ENCODE assay signal across 8 cellular contexts in genomic region chr11:64246874-64247728, GRCh38. TPM values are rescaled to one million over a fixed set of nuclear protein-coding genes. Genes with fewer than 3 reads are reported as not detected.
A peak's percentile ranks its signal among the peaks of the same experiment; 100 is the strongest.
DNase-seq lines count a peak whose midpoint lies in the region; ATAC-seq and TF ChIP-seq lines count a peak whose summit lies in the region.

Gene PPP1R14B (minus strand): TSS chr11:64246943. CDS start chr11:64246673, 270 bp downstream.

- DNase-seq in activated CD8-positive, alpha-beta memory T cell treated with anti-CD3 and anti-CD28 coated beads, Interleukin-2, amount 50 U/mL, for 48 hours, result peak; percentile 90
- peak; percentile 96 for DNase-seq in mesendoderm
- peak; percentile 67 for DNase-seq in stimulated activated CD8-positive, alpha-beta memory T cell treated with anti-CD3 and anti-CD28 coated beads, Interleukin-12 subunit alpha, Interleukin-12 subunit beta, amount 100 ng/mL, for 4 hours (ENCODE audit: low read depth)

- peak within 1 kb of the TSS; percentile 50 for H3K4ac ChIP-seq in mesendoderm (ENCODE audit: low read depth, low read length)

- no CpG with 5 or more reads among the region's 73 CpGs for WGBS in mesendoderm (ENCODE audit: extremely low coverage, insufficient coverage, low lambda C conversion rate)

- H2BK120ac ChIP-seq in mesendoderm (ENCODE audit: low read depth, low read length), result peak within 1 kb of the TSS; percentile 0

- ATAC-seq in GM18498 (IDR thresholded peaks at IDR 0.05; ENCODE audit: unreplicated experiment) (peak; percentile 41), HG03469 (IDR thresholded peaks at IDR 0.05; ENCODE audit: unreplicated experiment) (no peak)

- peaks cover 48% of the 10 kb centered on the region for H3K4me1 ChIP-seq in HUES6 (ENCODE audit: control insufficient read depth, insufficient read depth, low read length)
- peaks cover 58% of the 10 kb centered on the region for H3K4me1 ChIP-seq in OCI-LY1 (ENCODE audit: insufficient read depth, low read length, severe bottlenecking)
- H3K4me1 ChIP-seq in mesendoderm (ENCODE audit: control insufficient read depth, low read depth, low read length), result peaks cover 12% of the 10 kb centered on the region

- in situ Hi-C loops in endometrial microvascular endothelial cells (cut with HindIII; ENCODE audit: inconsistent ontology term, low pct_unique_long_range_greater_than_20kb, low sequenced_read_pairs), result no loop called here

- H3K4me3 ChIP-seq in HUES6 (ENCODE audit: low read depth, low read length) (peak within 1 kb of the TSS; percentile 91), OCI-LY1 (ENCODE audit: low read depth, low read length, poor library complexity, severe bottlenecking) (peak within 1 kb of the TSS; percentile 91), mesendoderm (ENCODE audit: low read length) (peak within 1 kb of the TSS; percentile 94)

- H3K18ac ChIP-seq in mesendoderm (ENCODE audit: low read length), result peak within 1 kb of the TSS; percentile 15

- H3K9me3 ChIP-seq in HUES6 (ENCODE audit: control insufficient read depth, insufficient read depth, low read depth, low read length), result no peaks in the 10 kb centered on the region
- no peaks in the 10 kb centered on the region for H3K9me3 ChIP-seq in OCI-LY1 (ENCODE audit: low read length)

- peak within 1 kb of the TSS; percentile 86 for H2AK5ac ChIP-seq in mesendoderm (ENCODE audit: low read length)

- H3K36me3 ChIP-seq in HUES6 (ENCODE audit: control insufficient read depth, insufficient read depth, low read length), result peaks cover 19% of the 10 kb centered on the region
- H3K36me3 ChIP-seq in OCI-LY1 (ENCODE audit: insufficient read depth, low read length), result peaks cover 21% of the 10 kb centered on the region; the same call in 1 of the 2 replicates
- peaks cover 1% of the 10 kb centered on the region for H3K36me3 ChIP-seq in mesendoderm (ENCODE audit: control insufficient read depth, insufficient read depth, low read length)

- no peaks in the 10 kb centered on the region; the same call in 1 of the 2 replicates for H3K79me2 ChIP-seq in OCI-LY1 (ENCODE audit: insufficient read depth, low read length)
- H3K79me2 ChIP-seq in mesendoderm (ENCODE audit: control insufficient read depth, insufficient read depth, low read length), result peaks cover 28% of the 10 kb centered on the region

- peaks cover 11% of the 10 kb centered on the region for H3K79me1 ChIP-seq in mesendoderm (ENCODE audit: low read length)

- no peak within 1 kb of the TSS for H2BK15ac ChIP-seq in mesendoderm (replicated peaks; ENCODE audit: low read depth)

- H2BK5ac ChIP-seq in mesendoderm (ENCODE audit: low read length), result peak within 1 kb of the TSS; percentile 73

- H3F3A ChIP-seq in OCI-LY1 (ENCODE audit: insufficient read depth, low read length), result 0 out of 2 replicates have a peak, but pooled peaks cover 3% of the 10 kb centered on the region

- H3K4me2 ChIP-seq in OCI-LY1 (ENCODE audit: low read length), result peak within 1 kb of the TSS; percentile 95
- H3K4me2 ChIP-seq in mesendoderm (ENCODE audit: low read length), result peak within 1 kb of the TSS; percentile 93

- no peaks in the 10 kb centered on the region for H3K9me2 ChIP-seq in OCI-LY1 (ENCODE audit: low read depth, low read length)

- no peak for TF ChIP-seq CTCF in OCI-LY1 (IDR thresholded peaks at IDR 0.05; ENCODE audit: low read length)

- H3K27ac ChIP-seq in HUES6 (ENCODE audit: low read depth, low read length) (peak within 1 kb of the TSS; percentile 56; the same call in 1 of the 2 replicates), OCI-LY1 (ENCODE audit: low read depth, low read length, poor library complexity, severe bottlenecking) (peak within 1 kb of the TSS; percentile 85), mesendoderm (ENCODE audit: low read depth, low read length) (peak within 1 kb of the TSS; percentile 59)

- H3K27me3 ChIP-seq in HUES6 (ENCODE audit: control insufficient read depth, insufficient read depth, low read length), result no peaks in the 10 kb centered on the region
- no peaks in the 10 kb centered on the region for H3K27me3 ChIP-seq in OCI-LY1 (ENCODE audit: insufficient read depth, low read length)
- no peaks in the 10 kb centered on the region for H3K27me3 ChIP-seq in mesendoderm (ENCODE audit: insufficient read depth, low read length, poor library complexity)

- H3K23ac ChIP-seq in mesendoderm (ENCODE audit: low read length), result peak within 1 kb of the TSS; percentile 75

- peak within 1 kb of the TSS; percentile 49; the same call in 1 of the 2 replicates for H2AFZ ChIP-seq in OCI-LY1 (ENCODE audit: low read length)

- no peaks in the 10 kb centered on the region for H4K20me1 ChIP-seq in OCI-LY1 (ENCODE audit: insufficient read depth, low read length)

- no peak within 1 kb of the TSS for H4K8ac ChIP-seq in mesendoderm (ENCODE audit: low read depth, low read length)

- no peak within 1 kb of the TSS for H4K5ac ChIP-seq in mesendoderm (ENCODE audit: low read length)

- H3K56ac ChIP-seq in mesendoderm (ENCODE audit: low read length), result peak within 1 kb of the TSS; percentile 98

- H3K9ac ChIP-seq in HUES6 (ENCODE audit: low read length), result peak within 1 kb of the TSS; percentile 84
- peak within 1 kb of the TSS; percentile 91 for H3K9ac ChIP-seq in OCI-LY1 (ENCODE audit: low read length)
- H3K9ac ChIP-seq in mesendoderm (ENCODE audit: low read length), result peak within 1 kb of the TSS; percentile 95

RNA-seq across cellular contexts. Expression of gene PPP1R14B, which starts in this region (rescaled TPM):
- 283 TPM for total RNA-seq in endometrial microvascular endothelial cells (ENCODE audit: inconsistent ontology term)
- polyA plus RNA-seq in mesendoderm (2013, experiment 1 of 2), result 546 TPM
- polyA plus RNA-seq in mesendoderm (2013, experiment 2 of 2), result 550 TPM
